In genomic region chr12:43325786-43326185, GRCh38 we compare ENCODE assay signal across 15 cellular contexts.
DNase-seq lines count a peak whose midpoint lies in the region; ATAC-seq and TF ChIP-seq lines count a peak whose summit lies in the region.
"Had no signal": no experiment of that assay in that cellular context is flagged by ENCODE, and none has a peak within 500 bp of the region (broad histone marks: within the 10 kb centered on the region; RNA-seq: fewer than 3 reads in every experiment).

No MANE protein-coding gene starts in this region.

- no peak for TF ChIP-seq POLR2A in GM18505 (IDR thresholded peaks at IDR 0.05; ENCODE audit: borderline replicate concordance, extremely low read depth, insufficient read depth, insufficient read length)

- DNase-seq in SIG-M5 treated with dmso at 0.1 percent for 504 hours (lab: John Stamatoyannopoulos, UW; ENCODE audit: unreplicated experiment) (peak; percentile 97), NCI-H2196 (lab: John Stamatoyannopoulos, UW; ENCODE audit: unreplicated experiment) (no peak)
- DNase-seq in activated CD4-positive, alpha-beta T cell treated with anti-CD3 and anti-CD28 coated beads for 1 hour: no peak
- DNase-seq in activated effector memory CD4-positive, alpha-beta T cell treated with Interleukin-2 at 50 U/mL for 16 hours: no peak
- DNase-seq: activated CD4-positive, alpha-beta T cell treated with anti-CD3 and anti-CD28 coated beads for 4 hours; brain microvascular endothelial cell; effector memory CD4-positive, alpha-beta T cell; gastrocnemius medialis; NCI-H146; stomach had no signal

- ATAC-seq in GM18868 (IDR thresholded peaks at IDR 0.05; ENCODE audit: unreplicated experiment): peak; percentile 55
- peak; percentile 82 for ATAC-seq in GM21619 (IDR thresholded peaks at IDR 0.05; ENCODE audit: unreplicated experiment)
- peak; percentile 70 for ATAC-seq in HG03354 (IDR thresholded peaks at IDR 0.05; ENCODE audit: poor library complexity, severe bottlenecking, unreplicated experiment)
- ATAC-seq in GM18505 (IDR thresholded peaks at IDR 0.05; ENCODE audit: unreplicated experiment): no peak
- ATAC-seq: gastrocnemius medialis, HepG2 had no signal
